22 cellular contexts compared by ENCODE assay signal in genomic region chr7:18096087-18096486, GRCh38.
"Had no signal": no experiment of that assay in that cellular context is flagged by ENCODE, and none has a peak within 500 bp of the region (broad histone marks: within the 10 kb centered on the region; RNA-seq: fewer than 3 reads in every experiment).

No MANE protein-coding gene starts in this region.

- H3K36me3 Mint-ChIP-seq: natural killer cell treated with Interleukin-12 subunit alpha and Interleukin-12 subunit beta and Interleukin-15 and Interleukin-18, amount 100 ng/mL, for 72 hours; neural progenitor cell; stimulated activated naive B cell treated with anti-CD40 and anti-IgM and Interleukin-4, amounts not matched to agents 10 μg/mL and 1 μg/mL and 100 μg/mL, for 72 hours had no signal

- H3K27me3 Mint-ChIP-seq: stimulated activated naive CD8-positive, alpha-beta T cell treated with anti-CD3 and anti-CD28 coated beads, Interleukin-15, amount 100 ng/mL, for 72 hours had no signal

- H3K27ac Mint-ChIP-seq: natural killer cell treated with Interleukin-12 subunit alpha and Interleukin-12 subunit beta and Interleukin-15 and Interleukin-18, amount 100 ng/mL, for 72 hours; neural progenitor cell; stimulated activated naive B cell treated with anti-CD40 and anti-IgM and Interleukin-4, amounts not matched to agents 10 μg/mL and 1 μg/mL and 100 μg/mL, for 72 hours; stimulated activated naive CD8-positive, alpha-beta T cell treated with anti-CD3 and anti-CD28 coated beads, Interleukin-15, amount 100 ng/mL, for 72 hours had no signal

- H3K36me3 ChIP-seq: esophagus squamous epithelium, neural progenitor cell, ovary, right atrium auricular region, sigmoid colon, tibial nerve, upper lobe of right lung had no signal

- H3K9me3 Mint-ChIP-seq: natural killer cell treated with Interleukin-12 subunit alpha and Interleukin-12 subunit beta and Interleukin-15 and Interleukin-18, amount 100 ng/mL, for 72 hours; neural progenitor cell had no signal

- DNase-seq: effector memory CD4-positive, alpha-beta T cell; esophagus squamous epithelium; foreskin fibroblast; left colon; left ventricle myocardium superior; mesenchymal stem cell; midbrain; nucleus accumbens; ovary; sigmoid colon; stimulated activated CD4-positive, alpha-beta T cell treated with anti-CD3 and anti-CD28 coated beads, Interleukin-2, amount 100 ng/mL, for 24 hours; stimulated activated CD4-positive, alpha-beta T cell treated with anti-CD3 and anti-CD28 coated beads, Interleukin-4, amount 100 ng/mL, for 4 hours; stimulated activated naive B cell treated with anti-CD40 and anti-IgM and Interleukin-4, amounts not matched to agents 10 μg/mL and 1 μg/mL and 100 μg/mL, for 72 hours; stimulated activated naive CD8-positive, alpha-beta T cell treated with anti-CD3 and anti-CD28 coated beads, Interleukin-15, amount 100 ng/mL, for 72 hours; testis; upper lobe of right lung had no signal

- H3K4me3 ChIP-seq: esophagus squamous epithelium, lung, neural progenitor cell, ovary, right atrium auricular region, sigmoid colon, skin epidermis, testis, tibial nerve, upper lobe of right lung had no signal

- H3K4me3 Mint-ChIP-seq: natural killer cell treated with Interleukin-12 subunit alpha and Interleukin-12 subunit beta and Interleukin-15 and Interleukin-18, amount 100 ng/mL, for 72 hours; neural progenitor cell; stimulated activated naive B cell treated with anti-CD40 and anti-IgM and Interleukin-4, amounts not matched to agents 10 μg/mL and 1 μg/mL and 100 μg/mL, for 72 hours; stimulated activated naive CD8-positive, alpha-beta T cell treated with anti-CD3 and anti-CD28 coated beads, Interleukin-15, amount 100 ng/mL, for 72 hours had no signal

- H3K27me3 ChIP-seq: esophagus squamous epithelium, neural progenitor cell, ovary, right atrium auricular region, sigmoid colon, testis, tibial nerve, upper lobe of right lung had no signal

- ATAC-seq: left colon; left ventricle myocardium superior; natural killer cell treated with Interleukin-12 subunit alpha and Interleukin-12 subunit beta and Interleukin-15 and Interleukin-18, amount 100 ng/mL, for 72 hours; stimulated activated naive B cell treated with anti-CD40 and anti-IgM and Interleukin-4, amounts not matched to agents 10 μg/mL and 1 μg/mL and 100 μg/mL, for 72 hours; stimulated activated naive CD8-positive, alpha-beta T cell treated with anti-CD3 and anti-CD28 coated beads, Interleukin-15, amount 100 ng/mL, for 72 hours; upper lobe of right lung had no signal

- H3K4me1 Mint-ChIP-seq: neural progenitor cell; stimulated activated naive B cell treated with anti-CD40 and anti-IgM and Interleukin-4, amounts not matched to agents 10 μg/mL and 1 μg/mL and 100 μg/mL, for 72 hours; stimulated activated naive CD8-positive, alpha-beta T cell treated with anti-CD3 and anti-CD28 coated beads, Interleukin-15, amount 100 ng/mL, for 72 hours had no signal
